Comparison of ENCODE assay signal across 22 cellular contexts in the genomic region with DNA sequence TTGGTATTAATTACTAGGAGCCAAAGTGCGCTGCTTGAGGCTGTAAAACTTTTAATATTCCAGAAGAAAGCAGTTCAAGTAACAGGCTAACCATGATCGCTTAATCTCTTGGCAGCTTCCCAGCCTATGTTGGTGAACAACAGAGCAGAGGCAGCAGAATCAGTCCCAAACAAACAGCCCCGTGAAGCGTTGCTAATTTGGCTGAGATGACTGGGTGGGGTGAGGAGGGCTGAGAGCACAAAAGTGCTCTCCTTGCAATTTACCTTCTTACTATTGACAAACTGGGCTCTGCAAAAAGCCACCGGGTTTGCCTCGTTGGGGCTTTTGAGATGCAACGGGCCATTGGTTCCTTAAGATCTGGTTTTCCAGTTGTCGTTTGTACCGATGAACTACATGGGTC.
A peak's percentile ranks its signal among the peaks of the same experiment; 100 is the strongest.
DNase-seq lines count a peak whose midpoint lies in the region; ATAC-seq and TF ChIP-seq lines count a peak whose summit lies in the region.
"Had no signal": no experiment of that assay in that cellular context is flagged by ENCODE, and none has a peak within 500 bp of the region (broad histone marks: within the 10 kb centered on the region; RNA-seq: fewer than 3 reads in every experiment).

No MANE protein-coding gene starts in this region.

- H3K4me1 ChIP-seq in OCI-LY3 (ENCODE audit: low read length) (peaks cover 60% of the 10 kb centered on the region), thyroid gland (peaks cover 7 to 13% of the 10 kb centered on the region in 2 donors)
- H3K4me1 ChIP-seq: sigmoid colon, stomach, upper lobe of right lung had no signal

- H3K27ac ChIP-seq in OCI-LY3 (ENCODE audit: low read length), result peak overlapping the region; percentile 90
- H3K27ac ChIP-seq in thyroid gland, result peak overlapping the region in 2 of 3 donors; percentile 8 to 21
- H3K27ac ChIP-seq: HL-60, left lung, sigmoid colon, stomach, upper lobe of right lung had no signal

- ATAC-seq in HG03565 (IDR thresholded peaks at IDR 0.05; ENCODE audit: unreplicated experiment) (no peak), GM18867 (IDR thresholded peaks at IDR 0.05; ENCODE audit: unreplicated experiment) (no peak)

- H3K4me2 ChIP-seq in OCI-LY3 (ENCODE audit: low read length), result peak overlapping the region; percentile 67

- H3K36me3 ChIP-seq in OCI-LY3 (replicated peaks; ENCODE audit: low read depth, low read length), result no peaks in the 10 kb centered on the region
- no peaks in the 10 kb centered on the region for H3K36me3 ChIP-seq in thyroid gland
- H3K36me3 ChIP-seq: left lung, sigmoid colon, stomach, upper lobe of right lung had no signal

- H3K9me3 ChIP-seq in OCI-LY3 (ENCODE audit: insufficient read depth, low read length) (no peaks in the 10 kb centered on the region), thyroid gland (no peaks in the 10 kb centered on the region)
- H3K9me3 ChIP-seq: left lung, sigmoid colon, stomach, upper lobe of right lung had no signal

- 0 out of 2 replicates have a peak overlapping the region, but pooled peaks have one; percentile 7 for H2AFZ ChIP-seq in OCI-LY3 (ENCODE audit: low read depth, low read length)

- H3K79me2 ChIP-seq in OCI-LY3 (ENCODE audit: low read length), result no peaks in the 10 kb centered on the region

- TF ChIP-seq CTCF in OCI-LY3 (IDR thresholded peaks at IDR 0.05; ENCODE audit: low read depth, low read length) (no peak), thyroid gland (IDR thresholded peaks at IDR 0.05) (no peak)

- 22 to 37% methylated on average over 9 of the region's 9 CpGs for WGBS in thyroid gland, 2 donors

- no peak for TF ChIP-seq POLR2A in thyroid gland (IDR thresholded peaks at IDR 0.05)

- DNase-seq in NCI-H82 (lab: John Stamatoyannopoulos, UW) (peak; percentile 41), NCI-H82 treated with DMSO at 0.1 percent for 48 hours (lab: John Stamatoyannopoulos, UW; ENCODE audit: unreplicated experiment) (no peak), NCI-H2107 (lab: John Stamatoyannopoulos, UW) (peak; percentile 61), thyroid gland (peak; percentile 77), MV-4-11 (lab: John Stamatoyannopoulos, UW) (no peak)
- DNase-seq: ACHN; activated CD4-positive, alpha-beta T cell treated with anti-CD3 and anti-CD28 coated beads, Interleukin-2, amount 10 ng/mL, durations not matched to agents 24 days and 14 days; activated CD8-positive, alpha-beta memory T cell treated with anti-CD3 and anti-CD28 coated beads, Interleukin-2, amount 50 U/mL, for 4 hours; activated gamma-delta T cell treated with Interleukin-2 at 50 U/mL for 16 hours; amniotic stem cell; effector CD8-positive, alpha-beta T cell; H7; left lung; MM.1S; sigmoid colon; stimulated activated CD4-positive, alpha-beta T cell treated with anti-CD3 and anti-CD28 coated beads, Interleukin-2, amount 100 ng/mL, for 24 hours; stomach; upper lobe of right lung had no signal

- peak overlapping the region; percentile 56 for H3K9ac ChIP-seq in OCI-LY3 (ENCODE audit: low read length)

- no peaks in the 10 kb centered on the region for H4K20me1 ChIP-seq in OCI-LY3 (ENCODE audit: insufficient read depth, low read length)

- H3K4me3 ChIP-seq in OCI-LY3 (ENCODE audit: low read length), result peak overlapping the region; percentile 69
- H3K4me3 ChIP-seq in thyroid gland (replicated peaks in 1 of 3), result no peak overlapping the region
- H3K4me3 ChIP-seq: left lung, sigmoid colon, stomach, upper lobe of right lung had no signal

- H3K27me3 ChIP-seq in OCI-LY3 (ENCODE audit: low read depth, low read length) (no peaks in the 10 kb centered on the region), thyroid gland (no peaks in the 10 kb centered on the region)
- H3K27me3 ChIP-seq: sigmoid colon, upper lobe of right lung had no signal

- intact Hi-C loops in thyroid gland (cut with DNase I), result no loop called here

Comparison
In these comparisons a context has a peak if more than half of its experiments do, and no peak if none do; other contexts are left out.
1. DNase-seq: peak in NCI-H82 (single experiment), NCI-H2107 (single experiment) and thyroid gland (2 of 2); none in NCI-H82 treated with DMSO at 0.1 percent for 48 hours (single experiment) and MV-4-11 (single experiment).